In genomic region chr19:12145348-12145747, GRCh38 we compare ENCODE assay signal across 2 cellular contexts.
TF ChIP-seq lines count a peak whose summit lies in the region.

No MANE protein-coding gene starts in this region.

TF ChIP-seq in HCT116, 20 proteins besides CTCF, POLR2A, EP300 and RAD21:
- TF ChIP-seq ZNF274 (IDR thresholded peaks at IDR 0.05; ENCODE audit: low read depth, low read length) = peak; percentile 37; the same call in 1 of the 2 replicates
- no peak for TF ChIP-seq ZFX (IDR thresholded peaks at IDR 0.05)
- TF ChIP-seq CBX3 (IDR thresholded peaks at IDR 0.05; ENCODE audit: low read depth) = no peak

TF ChIP-seq in GM12878, 131 proteins besides CTCF, POLR2A, EP300 and RAD21:
- TF ChIP-seq HSF1 (IDR thresholded peaks at IDR 0.05; ENCODE audit: low read depth, low read length) = no peak
- 0 out of 2 replicates have a peak, but pooled peaks have one; percentile 32 for TF ChIP-seq CBX5 (IDR thresholded peaks at IDR 0.05; ENCODE audit: low read depth)
TF ChIP-seq in GM12878: peak in this region for 1.
